In genomic region chrX:140756948-140757347, GRCh38 we compare ENCODE assay signal across 38 cellular contexts. TPM values are rescaled to one million over a fixed set of nuclear protein-coding genes. Genes with fewer than 3 reads are reported as not detected.
"Had no signal": no experiment of that assay in that cellular context is flagged by ENCODE, and none has a peak within 500 bp of the region (broad histone marks: within the 10 kb centered on the region; RNA-seq: fewer than 3 reads in every experiment).

No MANE protein-coding gene starts in this region.

- H3K9me3 Mint-ChIP-seq: activated CD4-positive, alpha-beta memory T cell treated with anti-CD3 and anti-CD28 coated beads, Interleukin-2, amount 10 ng/mL, durations not matched to agents 7 days and 5 days; activated CD4-positive, alpha-beta T cell treated with anti-CD3 and anti-CD28 coated beads, Interleukin-2, amount 10 ng/mL, durations not matched to agents 7 days and 5 days; activated naive CD4-positive, alpha-beta T cell treated with anti-CD3 and anti-CD28 coated beads, Interleukin-2, amount 10 ng/mL, durations not matched to agents 7 days and 5 days; activated naive CD4-positive, alpha-beta T cell treated with anti-CD3 and anti-CD28 coated beads, Interleukin-2, amount 50 U/mL, for 24 hours; activated naive CD8-positive, alpha-beta T cell treated with anti-CD3 and anti-CD28 coated beads, Interleukin-2, amount 10 ng/mL, durations not matched to agents 7 days and 5 days; activated naive CD8-positive, alpha-beta T cell treated with anti-CD3 and anti-CD28 coated beads, Interleukin-2, amount 50 U/mL, for 24 hours; activated T-cell treated with anti-CD3 and anti-CD28 coated beads, Interleukin-2, amount 50 U/mL, for 24 hours; activated T-helper 2 cell treated with anti-CD3 and anti-CD28 coated beads, Interferon-gamma antibody, Interleukin-2, Interleukin-4, amounts not matched to agents 10 μg/mL and 5 μg/mL and 100 μg/mL, durations not matched to agents 14 hours and 24 hours and 36 hours; brain; central memory CD8-positive, alpha-beta T cell; T-helper 1 cell treated with Interleukin-12 subunit alpha and Interleukin-12 subunit beta and Interleukin-4 antibody, amounts not matched to agents 30 μg/mL and 1 μg/mL, for 36 hours; T-helper 2 cell treated with Interferon-gamma antibody and Interleukin-4, amounts not matched to agents 5 μg/mL and 100 μg/mL, for 36 hours; WTC11 had no signal

- H3K4me1 Mint-ChIP-seq: activated CD4-positive, alpha-beta T cell treated with anti-CD3 and anti-CD28 coated beads for 36 hours; activated CD4-positive, alpha-beta T cell treated with anti-CD3 and anti-CD28 coated beads, Interleukin-2, amount 10 ng/mL, durations not matched to agents 7 days and 5 days; activated CD8-positive, alpha-beta memory T cell treated with anti-CD3 and anti-CD28 coated beads, Interleukin-2, amount 10 ng/mL, durations not matched to agents 7 days and 5 days; activated naive CD4-positive, alpha-beta T cell treated with anti-CD3 and anti-CD28 coated beads, Interleukin-2, amount 10 ng/mL, durations not matched to agents 7 days and 5 days; activated naive CD8-positive, alpha-beta T cell treated with anti-CD3 and anti-CD28 coated beads, Interleukin-2, amount 10 ng/mL, durations not matched to agents 7 days and 5 days; activated naive CD8-positive, alpha-beta T cell treated with anti-CD3 and anti-CD28 coated beads, Interleukin-2, amount 50 U/mL, for 24 hours; central memory CD8-positive, alpha-beta T cell; WTC11 had no signal

- H3K4me1 ChIP-seq: ascending aorta had no signal

- H3K36me3 Mint-ChIP-seq: activated CD8-positive, alpha-beta memory T cell treated with anti-CD3 and anti-CD28 coated beads, Interleukin-2, amount 10 ng/mL, durations not matched to agents 7 days and 5 days; activated naive CD4-positive, alpha-beta T cell treated with anti-CD3 and anti-CD28 coated beads, Interleukin-2, amount 10 ng/mL, durations not matched to agents 7 days and 5 days; activated naive CD4-positive, alpha-beta T cell treated with anti-CD3 and anti-CD28 coated beads, Interleukin-2, amount 50 U/mL, for 24 hours; activated naive CD8-positive, alpha-beta T cell; activated naive CD8-positive, alpha-beta T cell treated with anti-CD3 and anti-CD28 coated beads, Interleukin-2, amount 10 ng/mL, durations not matched to agents 7 days and 5 days; WTC11 had no signal

- H3K36me3 ChIP-seq: ascending aorta, cardiac muscle cell, WERI-Rb-1 had no signal

- H3K4me3 Mint-ChIP-seq: activated CD4-positive, alpha-beta memory T cell treated with anti-CD3 and anti-CD28 coated beads, Interleukin-2, amount 10 ng/mL, durations not matched to agents 7 days and 5 days; activated CD4-positive, alpha-beta T cell treated with anti-CD3 and anti-CD28 coated beads for 36 hours; activated CD4-positive, alpha-beta T cell treated with anti-CD3 and anti-CD28 coated beads, Interleukin-2, amount 10 ng/mL, durations not matched to agents 7 days and 5 days; activated CD8-positive, alpha-beta memory T cell treated with anti-CD3 and anti-CD28 coated beads, Interleukin-2, amount 10 ng/mL, durations not matched to agents 7 days and 5 days; activated CD8-positive, alpha-beta T cell treated with anti-CD3 and anti-CD28 coated beads, Interleukin-2, amount 10 ng/mL, durations not matched to agents 7 days and 5 days; activated naive CD4-positive, alpha-beta T cell treated with anti-CD3 and anti-CD28 coated beads, Interleukin-2, amount 10 ng/mL, durations not matched to agents 7 days and 5 days; activated naive CD4-positive, alpha-beta T cell treated with anti-CD3 and anti-CD28 coated beads, Interleukin-2, amount 50 U/mL, for 24 hours; activated naive CD8-positive, alpha-beta T cell; activated naive CD8-positive, alpha-beta T cell treated with anti-CD3 and anti-CD28 coated beads, Interleukin-2, amount 10 ng/mL, durations not matched to agents 7 days and 5 days; activated naive CD8-positive, alpha-beta T cell treated with anti-CD3 and anti-CD28 coated beads, Interleukin-2, amount 50 U/mL, for 24 hours; activated T-cell treated with anti-CD3 and anti-CD28 coated beads, Interleukin-2, amount 50 U/mL, for 24 hours; brain; central memory CD8-positive, alpha-beta T cell; T-helper 1 cell treated with Interleukin-12 subunit alpha and Interleukin-12 subunit beta and Interleukin-4 antibody, amounts not matched to agents 30 μg/mL and 1 μg/mL, for 36 hours; T-helper 2 cell treated with Interferon-gamma antibody and Interleukin-4, amounts not matched to agents 5 μg/mL and 100 μg/mL, for 36 hours; WTC11 had no signal

- DNase-seq: activated CD4-positive, alpha-beta memory T cell treated with anti-CD3 and anti-CD28 coated beads, Interleukin-2, amount 10 ng/mL, durations not matched to agents 7 days and 5 days; activated CD4-positive, alpha-beta T cell treated with anti-CD3 and anti-CD28 coated beads for 1 hour; activated CD4-positive, alpha-beta T cell treated with anti-CD3 and anti-CD28 coated beads for 36 hours; activated CD4-positive, alpha-beta T cell treated with anti-CD3 and anti-CD28 coated beads for 48 hours; activated CD4-positive, alpha-beta T cell treated with anti-CD3 and anti-CD28 coated beads, Interleukin-2, amount 10 ng/mL, durations not matched to agents 7 days and 5 days; activated CD4-positive, alpha-beta T cell treated with anti-CD3 and anti-CD28 coated beads, Interleukin-2, amount 50 U/mL, for 48 hours; activated CD4-positive, CD25-positive, alpha-beta regulatory T cell; activated CD8-positive, alpha-beta memory T cell treated with anti-CD3 and anti-CD28 coated beads for 24 hours; activated CD8-positive, alpha-beta memory T cell treated with anti-CD3 and anti-CD28 coated beads, Interleukin-2, amount 10 ng/mL, durations not matched to agents 7 days and 5 days; activated CD8-positive, alpha-beta memory T cell treated with anti-CD3 and anti-CD28 coated beads, Interleukin-2, amount 50 U/mL, for 48 hours; activated CD8-positive, alpha-beta T cell treated with anti-CD3 and anti-CD28 coated beads, Interleukin-2, amount 10 ng/mL, durations not matched to agents 7 days and 5 days; activated effector memory CD4-positive, alpha-beta T cell treated with Interleukin-2 at 50 U/mL for 16 hours; activated gamma-delta T cell; activated naive CD4-positive, alpha-beta T cell treated with anti-CD3 and anti-CD28 coated beads, Interleukin-2, amount 10 ng/mL, durations not matched to agents 7 days and 5 days; activated naive CD4-positive, alpha-beta T cell treated with Interleukin-2 at 50 U/mL for 16 hours; activated naive CD8-positive, alpha-beta T cell treated with anti-CD3 and anti-CD28 coated beads, Interleukin-2, amount 10 ng/mL, durations not matched to agents 7 days and 5 days; activated naive CD8-positive, alpha-beta T cell treated with anti-CD3 and anti-CD28 coated beads, Interleukin-2, amount 50 U/mL, for 24 hours; activated T-cell treated with anti-CD3 and anti-CD28 coated beads, Interleukin-2, amount 50 U/mL, for 24 hours; activated T-cell treated with anti-CD3 and anti-CD28 coated beads, Interleukin-2, amount 50 U/mL, for 48 hours; caudate nucleus; cerebellar nuclear complex; T-helper 1 cell; T-helper 2 cell; T-helper 9 cell; WERI-Rb-1 had no signal

- H3K9me3 ChIP-seq: ascending aorta had no signal

- FAIRE-seq: bronchial epithelial cell, TTC549 had no signal

- H3K27me3 ChIP-seq: ascending aorta, cardiac muscle cell had no signal

- H3K27ac Mint-ChIP-seq: activated CD4-positive, alpha-beta memory T cell treated with anti-CD3 and anti-CD28 coated beads, Interleukin-2, amount 10 ng/mL, durations not matched to agents 7 days and 5 days; activated CD4-positive, alpha-beta T cell treated with anti-CD3 and anti-CD28 coated beads for 36 hours; activated CD4-positive, alpha-beta T cell treated with anti-CD3 and anti-CD28 coated beads, Interleukin-2, amount 10 ng/mL, durations not matched to agents 7 days and 5 days; activated CD8-positive, alpha-beta memory T cell treated with anti-CD3 and anti-CD28 coated beads, Interleukin-2, amount 10 ng/mL, durations not matched to agents 7 days and 5 days; activated CD8-positive, alpha-beta T cell treated with anti-CD3 and anti-CD28 coated beads, Interleukin-2, amount 10 ng/mL, durations not matched to agents 7 days and 5 days; activated naive CD4-positive, alpha-beta T cell treated with anti-CD3 and anti-CD28 coated beads, Interleukin-2, amount 10 ng/mL, durations not matched to agents 7 days and 5 days; activated naive CD4-positive, alpha-beta T cell treated with anti-CD3 and anti-CD28 coated beads, Interleukin-2, amount 50 U/mL, for 24 hours; activated naive CD8-positive, alpha-beta T cell; activated naive CD8-positive, alpha-beta T cell treated with anti-CD3 and anti-CD28 coated beads, Interleukin-2, amount 10 ng/mL, durations not matched to agents 7 days and 5 days; activated naive CD8-positive, alpha-beta T cell treated with anti-CD3 and anti-CD28 coated beads, Interleukin-2, amount 50 U/mL, for 24 hours; activated T-cell treated with anti-CD3 and anti-CD28 coated beads, Interleukin-2, amount 50 U/mL, for 24 hours; activated T-helper 2 cell treated with anti-CD3 and anti-CD28 coated beads, Interferon-gamma antibody, Interleukin-2, Interleukin-4, amounts not matched to agents 10 μg/mL and 5 μg/mL and 100 μg/mL, durations not matched to agents 14 hours and 24 hours and 36 hours; brain; T-helper 1 cell treated with Interleukin-12 subunit alpha and Interleukin-12 subunit beta and Interleukin-4 antibody, amounts not matched to agents 30 μg/mL and 1 μg/mL, for 36 hours; T-helper 2 cell treated with Interferon-gamma antibody and Interleukin-4, amounts not matched to agents 5 μg/mL and 100 μg/mL, for 36 hours; WTC11 had no signal

- H3K27ac ChIP-seq: ascending aorta, cardiac muscle cell, WERI-Rb-1 had no signal

- H3K27me3 Mint-ChIP-seq: activated CD4-positive, alpha-beta memory T cell treated with anti-CD3 and anti-CD28 coated beads, Interleukin-2, amount 10 ng/mL, durations not matched to agents 7 days and 5 days; activated CD4-positive, alpha-beta T cell treated with anti-CD3 and anti-CD28 coated beads for 36 hours; activated CD4-positive, alpha-beta T cell treated with anti-CD3 and anti-CD28 coated beads, Interleukin-2, amount 10 ng/mL, durations not matched to agents 7 days and 5 days; activated CD8-positive, alpha-beta memory T cell treated with anti-CD3 and anti-CD28 coated beads, Interleukin-2, amount 10 ng/mL, durations not matched to agents 7 days and 5 days; activated naive CD4-positive, alpha-beta T cell treated with anti-CD3 and anti-CD28 coated beads, Interleukin-2, amount 50 U/mL, for 24 hours; activated naive CD8-positive, alpha-beta T cell; activated naive CD8-positive, alpha-beta T cell treated with anti-CD3 and anti-CD28 coated beads, Interleukin-2, amount 50 U/mL, for 24 hours; brain; central memory CD8-positive, alpha-beta T cell had no signal

- ATAC-seq: activated CD4-positive, alpha-beta T cell treated with anti-CD3 and anti-CD28 coated beads for 36 hours; activated CD4-positive, CD25-positive, alpha-beta regulatory T cell treated with anti-CD3 and anti-CD28 coated beads, Interleukin-2, amount 50 U/mL, for 24 hours; activated CD8-positive, alpha-beta memory T cell treated with anti-CD3 and anti-CD28 coated beads, Interleukin-2, amount 10 ng/mL, durations not matched to agents 7 days and 5 days; activated CD8-positive, alpha-beta T cell treated with anti-CD3 and anti-CD28 coated beads, Interleukin-2, amount 10 ng/mL, durations not matched to agents 7 days and 5 days; activated naive CD8-positive, alpha-beta T cell treated with anti-CD3 and anti-CD28 coated beads, Interleukin-2, amount 50 U/mL, for 24 hours; WTC11 had no signal

- H3K4me3 ChIP-seq: ascending aorta, cardiac muscle cell had no signal

RNA-seq across cellular contexts. Expression of gene LINC00632, which starts 47.4 kb away (rescaled TPM):
- total RNA-seq: activated naive CD8-positive, alpha-beta T cell treated with anti-CD3 and anti-CD28 coated beads, Interleukin-2, amount 10 ng/mL, durations not matched to agents 7 days and 5 days had no signal
